8 cellular contexts compared by ENCODE assay signal in genomic region chr9:92671323-92671722, GRCh38. TPM values are rescaled to one million over a fixed set of nuclear protein-coding genes. Genes with fewer than 3 reads are reported as not detected.
A peak's percentile ranks its signal among the peaks of the same experiment; 100 is the strongest.
DNase-seq lines count a peak whose midpoint lies in the region; ATAC-seq and TF ChIP-seq lines count a peak whose summit lies in the region.

No MANE protein-coding gene starts in this region.

- H3K9me3 Mint-ChIP-seq in CD4-positive, alpha-beta memory T cell: peaks cover 0 to 2% (median 0%) of the 10 kb centered on the region in 8 donors
- H3K9me3 Mint-ChIP-seq in IgD-negative memory B cell: no peaks in the 10 kb centered on the region
- H3K9me3 Mint-ChIP-seq in immature natural killer cell: no peaks in the 10 kb centered on the region

- DNase-seq in CD4-positive, alpha-beta memory T cell: no peak
- no peak for DNase-seq in ascending aorta (ENCODE audit: low spot score in 2 of 2)
- no peak for DNase-seq in immature natural killer cell
- DNase-seq in thyroid gland: peak; percentile 21 to 36
- DNase-seq in globus pallidus (ENCODE audit: low spot score): no peak

- peak overlapping the region in 1 of 2 donors; percentile 89 for H3K4me3 ChIP-seq in CD4-positive, alpha-beta memory T cell (ENCODE audit: low read length in 2 of 2)
- H3K4me3 ChIP-seq in ascending aorta: peak overlapping the region; percentile 78 to 98
- no peak overlapping the region for H3K4me3 ChIP-seq in thyroid gland (replicated peaks in 1 of 3)

- whole genome bisulfite sequencing in thyroid gland, 2 donors: 71 to 86% methylated on average over 2 to 4 of the region's 4 CpGs

- peaks cover 21% of the 10 kb centered on the region for H3K4me1 ChIP-seq in CD4-positive, alpha-beta memory T cell (ENCODE audit: insufficient read depth, low read length)
- H3K4me1 ChIP-seq in ascending aorta (peaks cover 0 to 18% of the 10 kb centered on the region in 2 donors), thyroid gland (peaks cover 12 to 17% of the 10 kb centered on the region in 2 donors)

- no peaks in the 10 kb centered on the region for H3K9me3 ChIP-seq in CD4-positive, alpha-beta memory T cell (ENCODE audit: control insufficient read depth in 1 of 2, low read length in 2 of 2)
- H3K9me3 ChIP-seq in ascending aorta (no peaks in the 10 kb centered on the region), thyroid gland (no peaks in the 10 kb centered on the region)

- H3K4me3 Mint-ChIP-seq in CD4-positive, alpha-beta memory T cell: peak overlapping the region; percentile 43 to 97 (median 95)
- H3K4me3 Mint-ChIP-seq in IgD-negative memory B cell (peak overlapping the region in 3 of 4 donors; percentile 34 to 96 (median 63)), immature natural killer cell (peak overlapping the region; percentile 64 to 96 (median 94))

- H3K27ac ChIP-seq in CD4-positive, alpha-beta memory T cell (ENCODE audit: low read depth, low read length): peak overlapping the region; percentile 97
- H3K27ac ChIP-seq in ascending aorta (no peak overlapping the region), thyroid gland (no peak overlapping the region)

- H3K27me3 Mint-ChIP-seq in CD4-positive, alpha-beta memory T cell: no peaks in the 10 kb centered on the region
- H3K27me3 Mint-ChIP-seq in IgD-negative memory B cell: no peaks in the 10 kb centered on the region
- peaks cover 3 to 12% (median 4%) of the 10 kb centered on the region in 3 donors for H3K27me3 Mint-ChIP-seq in immature natural killer cell (ENCODE audit: low read depth in 3 of 3)

- no peak for ATAC-seq in GM18505 (IDR thresholded peaks at IDR 0.05; ENCODE audit: unreplicated experiment)
- no peak for ATAC-seq in GM21529 (IDR thresholded peaks at IDR 0.05; ENCODE audit: unreplicated experiment)

- H3K27ac Mint-ChIP-seq in CD4-positive, alpha-beta memory T cell: peak overlapping the region in 3 of 7 donors; percentile 30 to 98 (median 48)
- H3K27ac Mint-ChIP-seq in IgD-negative memory B cell: peak overlapping the region in 1 of 3 donors; percentile 97
- peak overlapping the region in 4 of 6 donors; percentile 53 to 95 (median 58) for H3K27ac Mint-ChIP-seq in immature natural killer cell

- CTCF ChIA-PET in CD4-positive, alpha-beta memory T cell (lab: Charles Lee; ENCODE audit: partially characterized antibody): interaction anchor here (1.1 to 4.3 kb wide), 7 partner anchors 36 to 535 kb away, joined by 3 to 22 read pairs (median 5); partner anchors contain the start of genes BICD2, CENPP and NOL8

- intact Hi-C loops in CD4-positive, alpha-beta memory T cell (cut with micrococcal nuclease): loop anchor here (5.0 to 10.0 kb wide), 2 partner anchors 896 to 1493 kb away; no protein-coding TSS in a partner anchor
- intact Hi-C loops in ascending aorta (cut with DNase I) (loop anchor here (2.0 to 10.0 kb wide), 5 partner anchors 45 to 781 kb away; partner anchors contain the start of genes FAM120A, FAM120AOS and SPTLC1), thyroid gland (cut with DNase I) (no loop called here)

- peaks cover 19 to 35% (median 28%) of the 10 kb centered on the region in 4 donors for H3K4me1 Mint-ChIP-seq in CD4-positive, alpha-beta memory T cell
- peaks cover 0 to 21% (median 15%) of the 10 kb centered on the region in 3 donors for H3K4me1 Mint-ChIP-seq in IgD-negative memory B cell
- H3K4me1 Mint-ChIP-seq in immature natural killer cell: peaks cover 29 to 36% of the 10 kb centered on the region in 2 donors

- TF ChIP-seq CTCF in ascending aorta (IDR thresholded peaks at IDR 0.05) (no peak), thyroid gland (IDR thresholded peaks at IDR 0.05) (no peak)

- no peaks in the 10 kb centered on the region for H3K27me3 ChIP-seq in CD4-positive, alpha-beta memory T cell (ENCODE audit: insufficient read depth, low read length)
- no peaks in the 10 kb centered on the region for H3K27me3 ChIP-seq in ascending aorta
- H3K27me3 ChIP-seq in thyroid gland: no peaks in the 10 kb centered on the region

- no peaks in the 10 kb centered on the region for H3K36me3 ChIP-seq in CD4-positive, alpha-beta memory T cell (ENCODE audit: insufficient read depth, low read length)
- H3K36me3 ChIP-seq in ascending aorta (peaks cover 0 to 3% of the 10 kb centered on the region in 2 donors), thyroid gland (no peaks in the 10 kb centered on the region)

- H3K36me3 Mint-ChIP-seq in CD4-positive, alpha-beta memory T cell: peaks cover 6 to 12% of the 10 kb centered on the region in 2 donors
- peaks cover 5% of the 10 kb centered on the region for H3K36me3 Mint-ChIP-seq in IgD-negative memory B cell
- H3K36me3 Mint-ChIP-seq in immature natural killer cell: no peaks in the 10 kb centered on the region

- POLR2A ChIA-PET in CD4-positive, alpha-beta memory T cell (lab: Charles Lee; ENCODE audit: partially characterized antibody): interaction anchor here (1.1 to 3.8 kb wide), 4 partner anchors 42 to 390 kb away, joined by 3 to 36 read pairs (median 24); partner anchors contain the start of genes BICD2, CENPP and NOL8

- TF ChIP-seq POLR2A in thyroid gland (IDR thresholded peaks at IDR 0.05): no peak
- no peak for TF ChIP-seq POLR2A in GM18505 (IDR thresholded peaks at IDR 0.05; ENCODE audit: borderline replicate concordance, extremely low read depth, insufficient read depth, insufficient read length)

RNA-seq across cellular contexts. Expression of gene IPPK, which starts 1.4 kb away (rescaled TPM):
- total RNA-seq in CD4-positive, alpha-beta memory T cell: 1 to 10 TPM; 7.2 to 7.9 TPM
- 1 to 10 TPM; 6.3 to 7.5 TPM for polyA plus RNA-seq in CD4-positive, alpha-beta memory T cell
- polyA plus RNA-seq in IgD-negative memory B cell (5.2 TPM), immature natural killer cell (1 to 10 TPM; 2.6 to 5.4 (median 3.2) TPM)
- total RNA-seq in ascending aorta (28.0 TPM), thyroid gland (10 to 100 TPM in 2 of 4 donors, 1 to 10 TPM in 2; 6.3 to 12.2 (median 10.2) TPM)

Comparison
In these comparisons a context has a peak if more than half of its experiments do, and no peak if none do; other contexts are left out.
1. DNase-seq: peak in thyroid gland (2 of 2); none in CD4-positive, alpha-beta memory T cell (0 of 5), ascending aorta (0 of 2), immature natural killer cell (0 of 3) and globus pallidus (single experiment).
2. H3K4me3 ChIP-seq: peak in ascending aorta (2 of 2); none in thyroid gland (0 of 3).
3. Peak in every context shown above with its lines, with median percentiles within 50 percentile points of each other: H3K4me3 Mint-ChIP-seq.